Comparison of ENCODE assay signal across 12 cellular contexts in the genomic region with DNA sequence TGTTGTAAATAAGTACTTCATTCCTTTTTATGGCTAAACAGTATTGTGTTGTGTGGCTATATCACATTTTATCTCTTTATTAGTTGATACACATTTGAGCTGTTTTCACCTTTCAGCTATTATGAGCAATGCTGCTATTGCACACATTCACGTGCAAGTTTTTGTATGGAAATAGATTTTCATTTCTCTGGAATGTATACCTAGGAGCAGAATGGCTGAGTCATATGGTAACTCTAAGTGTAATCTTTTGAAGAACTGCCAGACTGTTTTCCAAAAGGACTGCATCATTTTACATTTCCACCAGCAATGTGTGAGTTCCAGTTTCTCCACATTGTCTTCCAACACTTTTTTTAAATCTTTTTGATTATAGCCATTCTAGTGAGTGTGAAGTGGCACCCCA.
A peak's percentile ranks its signal among the peaks of the same experiment; 100 is the strongest.
DNase-seq lines count a peak whose midpoint lies in the region; ATAC-seq and TF ChIP-seq lines count a peak whose summit lies in the region.
"Had no signal": no experiment of that assay in that cellular context is flagged by ENCODE, and none has a peak within 500 bp of the region (broad histone marks: within the 10 kb centered on the region; RNA-seq: fewer than 3 reads in every experiment).

No MANE protein-coding gene starts in this region.

- no peak for TF ChIP-seq POLR2A in heart left ventricle (IDR thresholded peaks at IDR 0.05)

- H3F3A ChIP-seq in GM23248 (ENCODE audit: insufficient read depth), result peaks cover 40% of the 10 kb centered on the region

- no peak overlapping the region for H2AFZ ChIP-seq in GM23248
- H2AFZ ChIP-seq: parathyroid adenoma had no signal

- H3K4me2 ChIP-seq in GM23248 (ENCODE audit: unreplicated experiment), result peak overlapping the region; percentile 40
- H3K4me2 ChIP-seq: KMS-11 had no signal

- H4K20me1 ChIP-seq in GM23248 (ENCODE audit: insufficient read depth), result no peaks in the 10 kb centered on the region

- POLR2A ChIA-PET in Panc1 (lab: Charles Lee), result interaction anchor here (0.7 kb wide), 1 partner anchor 86 kb away, joined by 16 read pairs; no protein-coding TSS in a partner anchor

- ATAC-seq in Panc1 (peak; percentile 85), GM19467 (IDR thresholded peaks at IDR 0.05; ENCODE audit: unreplicated experiment) (no peak), sciatic nerve (no peak), heart left ventricle (no peak)

- WGBS in GM23248 (ENCODE audit: low coverage in 1 of 2, low lambda C conversion rate in 2 of 2, missing lambda C conversion rate in 2 of 2), 2 experiments, result 0% methylated on average over 1 of the region's 1 CpG
- 69 to 80% (median 76%) methylated on average over 1 of the region's 1 CpG for WGBS in heart left ventricle, 4 donors

- H3K27me3 ChIP-seq in GM23248 (replicated peaks; ENCODE audit: insufficient read depth), result no peaks in the 10 kb centered on the region
- H3K27me3 ChIP-seq in Panc1 (ENCODE audit: control insufficient read depth, insufficient read depth, low read length), result no peaks in the 10 kb centered on the region
- no peaks in the 10 kb centered on the region for H3K27me3 ChIP-seq in heart left ventricle
- H3K27me3 ChIP-seq: stomach had no signal

- no peak overlapping the region for H3K4me3 ChIP-seq in GM23248
- no peak overlapping the region for H3K4me3 ChIP-seq in Panc1 (ENCODE audit: low read depth in 2 of 2, low read length in 2 of 2)
- no peak overlapping the region for H3K4me3 ChIP-seq in skeletal muscle cell (ENCODE audit: low read depth, low read length)
- H3K4me3 ChIP-seq in heart left ventricle, result no peak overlapping the region
- H3K4me3 ChIP-seq: stomach had no signal

- DNase-seq in GM23248 (peak; percentile 93), Panc1 (ENCODE audit: low read depth, low spot score) (peak; percentile 78), epithelial cell of prostate (ENCODE audit: low read depth, low spot score) (peak; percentile 64), skeletal muscle cell (ENCODE audit: low read depth) (peak; percentile 41), sciatic nerve (ENCODE audit: low spot score) (no peak), heart left ventricle (no peak)
- DNase-seq: GOT3, stomach, T-helper 9 cell had no signal

- no peaks in the 10 kb centered on the region for H3K9me3 ChIP-seq in GM23248 (ENCODE audit: low read depth)
- H3K9me3 ChIP-seq in Panc1 (ENCODE audit: control insufficient read depth, insufficient read depth, low read depth, low read length), result no peaks in the 10 kb centered on the region
- H3K9me3 ChIP-seq in heart left ventricle, result no peaks in the 10 kb centered on the region
- H3K9me3 ChIP-seq: stomach had no signal

- TF ChIP-seq CTCF in Panc1 (IDR thresholded peaks at IDR 0.05) (no peak), heart left ventricle (IDR thresholded peaks at IDR 0.05) (no peak)

- H3K9me2 ChIP-seq in GM23248 (ENCODE audit: insufficient read depth), result no peaks in the 10 kb centered on the region

- in situ Hi-C loops in GM23248 (cut with MboI) (no loop called here), Panc1 (cut with HindIII; ENCODE audit: low pct_unique_long_range_greater_than_20kb, low sequenced_read_pairs) (no loop called here)

- intact Hi-C loops in Panc1 (cut with micrococcal nuclease; ENCODE audit: unreplicated experiment) (no loop called here), sciatic nerve (cut with DNase I) (no loop called here), heart left ventricle (cut with DNase I) (no loop called here)

- H3K27ac ChIP-seq in GM23248 (peak overlapping the region; percentile 66), Panc1 (ENCODE audit: low read length) (peak overlapping the region; percentile 18), epithelial cell of prostate (peak overlapping the region; percentile 42), heart left ventricle (no peak overlapping the region)
- H3K27ac ChIP-seq: KMS-11, parathyroid adenoma, stomach had no signal

- H3K4me1 ChIP-seq in GM23248 (ENCODE audit: insufficient read depth), result peaks cover 45% of the 10 kb centered on the region
- peaks cover 35% of the 10 kb centered on the region for H3K4me1 ChIP-seq in Panc1 (ENCODE audit: control insufficient read depth, insufficient read depth, low read length)
- peaks cover 0 to 12% (median 0%) of the 10 kb centered on the region in 12 donors for H3K4me1 ChIP-seq in heart left ventricle
- H3K4me1 ChIP-seq: parathyroid adenoma had no signal

- 0 out of 2 replicates have a peak overlapping the region, but pooled peaks have one; percentile 11 for H3K9ac ChIP-seq in GM23248
- H3K9ac ChIP-seq: KMS-11, parathyroid adenoma had no signal

- peaks cover 95% of the 10 kb centered on the region for H3K79me2 ChIP-seq in GM23248 (ENCODE audit: insufficient read depth)

- 0 out of 2 replicates have a peak, but pooled peaks cover 3% of the 10 kb centered on the region for H3K36me3 ChIP-seq in GM23248 (ENCODE audit: low read depth)
- H3K36me3 ChIP-seq in Panc1 (ENCODE audit: control insufficient read depth, insufficient read depth, low read length), result no peaks in the 10 kb centered on the region
- no peaks in the 10 kb centered on the region for H3K36me3 ChIP-seq in heart left ventricle
- H3K36me3 ChIP-seq: stomach had no signal

- no TSS peak for BruUV-seq in Panc1 (replicated peaks; lab: Mats Ljungman, UMichigan)

- CTCF ChIA-PET in Panc1 (lab: Charles Lee), result no interaction called here

Comparison
In these comparisons a context has a peak if more than half of its experiments do, and no peak if none do; other contexts are left out.
1. DNase-seq: peak in GM23248 (single experiment), Panc1 (single experiment), epithelial cell of prostate (single experiment) and skeletal muscle cell (single experiment); none in sciatic nerve (single experiment) and heart left ventricle (0 of 5).
2. H3K27ac ChIP-seq: peak in GM23248 (single experiment), Panc1 (single experiment) and epithelial cell of prostate (single experiment); none in heart left ventricle (0 of 12).